Comparison of ENCODE assay signal across 8 cellular contexts in the genomic region with DNA sequence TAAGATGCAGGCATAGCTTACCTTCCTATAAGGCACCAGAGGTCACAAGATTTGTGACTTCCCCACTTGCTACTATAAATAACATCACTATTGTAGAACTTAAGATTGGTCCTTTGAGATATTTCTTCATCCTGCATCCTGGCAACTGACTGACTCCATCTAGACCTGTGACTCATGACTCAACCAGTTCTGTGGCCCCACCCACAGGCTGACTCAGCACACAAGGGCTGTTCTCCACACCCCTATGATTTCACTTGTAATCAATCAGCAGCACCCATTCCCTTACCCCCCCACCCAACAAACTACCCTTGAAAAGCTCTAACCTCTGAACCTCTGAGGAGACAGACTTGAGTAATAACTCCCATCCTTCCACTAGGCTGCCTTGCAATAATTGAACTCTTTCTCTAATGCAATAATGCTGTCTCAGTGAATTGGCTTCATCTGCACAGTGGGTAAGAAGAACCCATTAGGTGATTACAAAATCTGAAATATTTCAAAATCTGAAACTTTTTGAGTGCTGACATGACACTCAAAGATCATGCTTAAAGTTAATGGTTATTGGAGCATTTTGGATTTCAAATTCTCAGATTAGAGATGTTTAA.
A peak's percentile ranks its signal among the peaks of the same experiment; 100 is the strongest.
DNase-seq lines count a peak whose midpoint lies in the region; ATAC-seq and TF ChIP-seq lines count a peak whose summit lies in the region.

No MANE protein-coding gene starts in this region.

- H3K9me3 ChIP-seq in AG04450 (ENCODE audit: control insufficient read depth, insufficient read depth, low read length) (peaks cover 7% of the 10 kb centered on the region), lung (ENCODE audit: control insufficient read depth in 2 of 2, insufficient read depth in 1 of 2, low read length in 1 of 2) (no peaks in the 10 kb centered on the region)

- CTCF ChIA-PET in AG04450 (lab: Charles Lee), result no interaction called here

- H3K27ac ChIP-seq in AG04450 (ENCODE audit: low read depth, low read length) (no peak overlapping the region), lung (ENCODE audit: low read depth in 1 of 2, low read length in 1 of 2) (no peak overlapping the region)

- DNase-seq in AG04450 (ENCODE audit: low read depth, low spot score) (peak; percentile 52), HUDEP-2 (lab: John Stamatoyannopoulos, UW; ENCODE audit: unreplicated experiment in 76 of 76) (peak in 57 of 76 experiments; percentile 2 to 70 (median 28)), lung (ENCODE audit: low spot score) (no peak), ecto neural progenitor cell (ENCODE audit: low spot score) (no peak), NCI-H446 (lab: John Stamatoyannopoulos, UW) (no peak), NCI-H2196 (lab: John Stamatoyannopoulos, UW; ENCODE audit: unreplicated experiment) (no peak)
- peak; percentile 5 for DNase-seq in activated T-helper 9 cell treated with anti-CD3 and anti-CD28 coated beads, Interleukin-2, amount 50 U/mL, for 16 hours (ENCODE audit: low read depth)

- peak; percentile 47 for ATAC-seq in lung (ENCODE audit: insufficient read depth, low FRiP score)
- no peak for ATAC-seq in GM21515 (IDR thresholded peaks at IDR 0.05; ENCODE audit: unreplicated experiment)

- no peak for TF ChIP-seq CTCF in AG04450 (IDR thresholded peaks at IDR 0.05; ENCODE audit: low read depth, low read length)
- no peak for TF ChIP-seq CTCF in lung (IDR thresholded peaks at IDR 0.05; ENCODE audit: control extremely low read depth, extremely low read depth)

- H3K4me1 ChIP-seq in lung (ENCODE audit: control insufficient read depth in 2 of 2, insufficient read depth in 2 of 2, low read length in 2 of 2), result peaks cover 0 to 3% of the 10 kb centered on the region in 2 donors

- H3K4me3 ChIP-seq in AG04450 (ENCODE audit: low read depth, low read length), result no peak overlapping the region
- no peak overlapping the region for H3K4me3 ChIP-seq in lung

- H3K36me3 ChIP-seq in lung (ENCODE audit: control insufficient read depth in 2 of 2, insufficient read depth in 2 of 2, low read length in 2 of 2), result no peaks in the 10 kb centered on the region

- POLR2A ChIA-PET in AG04450 (lab: Yijun Ruan, JAX), result interaction anchor here (0.6 to 0.7 kb wide), 2 partner anchors 88 to 152 kb away, joined by 4 to 6 read pairs; no protein-coding TSS in a partner anchor

- H3K27me3 ChIP-seq in AG04450 (ENCODE audit: control insufficient read depth, insufficient read depth, low read length), result no peaks in the 10 kb centered on the region
- no peaks in the 10 kb centered on the region for H3K27me3 ChIP-seq in lung (ENCODE audit: control insufficient read depth, insufficient read depth)

Comparison
In these comparisons a context has a peak if more than half of its experiments do, and no peak if none do; other contexts are left out.
1. DNase-seq: peak in AG04450 (single experiment), HUDEP-2 (57 of 76) and activated T-helper 9 cell treated with anti-CD3 and anti-CD28 coated beads, Interleukin-2, amount 50 U/mL, for 16 hours (single experiment); none in lung (single experiment), ecto neural progenitor cell (single experiment), NCI-H446 (0 of 2) and NCI-H2196 (single experiment).